In the genomic region with DNA sequence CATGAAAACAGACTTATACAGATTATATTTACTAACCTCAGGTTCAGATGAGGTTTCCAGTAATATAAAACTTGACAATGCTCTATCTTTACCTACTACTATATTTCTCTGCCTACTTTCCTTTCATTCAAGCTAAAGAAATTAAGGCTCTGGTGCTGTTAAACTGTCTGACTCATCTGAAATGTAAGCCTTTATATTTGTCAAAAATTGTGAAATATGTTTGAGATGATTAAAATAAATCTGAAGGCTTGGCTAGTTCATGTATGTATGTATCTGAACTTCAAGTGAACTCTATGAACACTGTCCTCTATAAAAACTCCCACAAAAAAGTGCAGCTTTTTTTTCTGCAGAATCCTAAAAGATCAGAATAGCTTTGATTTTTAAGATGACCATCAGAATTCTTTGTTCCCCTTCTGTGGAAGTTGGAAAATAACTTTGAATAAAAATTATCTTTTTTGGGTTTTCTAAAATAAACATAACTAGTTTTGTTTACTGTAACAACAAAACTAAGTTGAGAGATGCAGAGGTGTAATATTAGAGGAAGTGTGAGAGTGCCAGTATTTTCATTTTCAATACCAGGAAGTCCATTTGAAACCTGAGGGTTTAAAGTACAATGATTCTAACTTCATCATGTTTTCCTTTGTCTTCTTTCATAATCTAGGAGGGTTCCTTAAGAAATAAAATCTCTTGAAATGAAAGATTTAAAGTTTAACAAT, we compare ENCODE assay signal across 17 cellular contexts. TPM values are rescaled to one million over a fixed set of nuclear protein-coding genes. Genes with fewer than 3 reads are reported as not detected.
DNase-seq lines count a peak whose midpoint lies in the region; ATAC-seq lines count a peak whose summit lies in the region.
"Had no signal": no experiment of that assay in that cellular context is flagged by ENCODE, and none has a peak within 500 bp of the region (broad histone marks: within the 10 kb centered on the region; RNA-seq: fewer than 3 reads in every experiment).

No MANE protein-coding gene starts in this region.

- ATAC-seq in GM18498 (IDR thresholded peaks at IDR 0.05; ENCODE audit: unreplicated experiment), result peak; percentile 81
- peak; percentile 79 for ATAC-seq in GM21447 (IDR thresholded peaks at IDR 0.05; ENCODE audit: unreplicated experiment)
- peak; percentile 57 for ATAC-seq in HG03565 (IDR thresholded peaks at IDR 0.05; ENCODE audit: unreplicated experiment)
- ATAC-seq in GM19463 (IDR thresholded peaks at IDR 0.05; ENCODE audit: unreplicated experiment), result no peak
- ATAC-seq: left lobe of liver had no signal

- H3K27ac Mint-ChIP-seq in activated T-helper 1 cell treated with anti-CD3 and anti-CD28 coated beads, Interleukin-12 subunit alpha, Interleukin-12 subunit beta, Interleukin-2, Interleukin-4 antibody, amounts not matched to agents 30 ng/mL and 10 ng/mL and 1 ng/mL, durations not matched to agents 14 hours and 24 hours and 36 hours, result no peak overlapping the region
- H3K27ac Mint-ChIP-seq: activated CD4-positive, alpha-beta memory T cell treated with anti-CD3 and anti-CD28 coated beads for 36 hours; activated naive CD8-positive, alpha-beta T cell had no signal

- peaks cover 30% of the 10 kb centered on the region for H3K4me1 Mint-ChIP-seq in activated T-helper 1 cell treated with anti-CD3 and anti-CD28 coated beads, Interleukin-12 subunit alpha, Interleukin-12 subunit beta, Interleukin-2, Interleukin-4 antibody, amounts not matched to agents 30 ng/mL and 10 ng/mL and 1 ng/mL, durations not matched to agents 14 hours and 24 hours and 36 hours (ENCODE audit: low read depth)

- no peaks in the 10 kb centered on the region; the same call in 1 of the 2 replicates for H3K27me3 ChIP-seq in MG63

- H3K4me3 ChIP-seq in MG63, result no peak overlapping the region

- peaks cover 16% of the 10 kb centered on the region for H3K36me3 Mint-ChIP-seq in activated T-helper 1 cell treated with anti-CD3 and anti-CD28 coated beads, Interleukin-12 subunit alpha, Interleukin-12 subunit beta, Interleukin-2, Interleukin-4 antibody, amounts not matched to agents 30 ng/mL and 10 ng/mL and 1 ng/mL, durations not matched to agents 14 hours and 24 hours and 36 hours (ENCODE audit: low read depth)

- DNase-seq in epithelial cell of prostate (ENCODE audit: low read depth, low spot score) (no peak), head of caudate nucleus (no peak), MG63 (no peak)
- no peak for DNase-seq in activated T-helper 1 cell treated with anti-CD3 and anti-CD28 coated beads, Interleukin-12 subunit alpha, Interleukin-12 subunit beta, Interleukin-2, Interleukin-4 antibody, amounts not matched to agents 30 ng/mL and 10 ng/mL and 1 ng/mL, durations not matched to agents 14 hours and 24 hours and 36 hours (ENCODE audit: low spot score)
- DNase-seq: activated CD4-positive, alpha-beta memory T cell treated with anti-CD3 and anti-CD28 coated beads for 36 hours; NCI-H1048; NCI-H524 treated with DMSO at 0.1 percent for 48 hours; occipital lobe; stimulated activated CD4-positive, alpha-beta T cell treated with anti-CD3 and anti-CD28 coated beads, Interleukin-2, amount 100 ng/mL, for 24 hours; SW 1271 had no signal

- intact Hi-C loops in activated T-helper 1 cell treated with anti-CD3 and anti-CD28 coated beads, Interleukin-12 subunit alpha, Interleukin-12 subunit beta, Interleukin-2, Interleukin-4 antibody, amounts not matched to agents 30 ng/mL and 10 ng/mL and 1 ng/mL, durations not matched to agents 14 hours and 24 hours and 36 hours (cut with micrococcal nuclease), result loop anchor here (10.0 kb wide), 1 partner anchor 275 kb away; no protein-coding TSS in a partner anchor
- intact Hi-C loops in head of caudate nucleus (cut with DNase I), result no loop called here

- H3K4me3 Mint-ChIP-seq in activated T-helper 1 cell treated with anti-CD3 and anti-CD28 coated beads, Interleukin-12 subunit alpha, Interleukin-12 subunit beta, Interleukin-2, Interleukin-4 antibody, amounts not matched to agents 30 ng/mL and 10 ng/mL and 1 ng/mL, durations not matched to agents 14 hours and 24 hours and 36 hours, result no peak overlapping the region
- H3K4me3 Mint-ChIP-seq: activated CD4-positive, alpha-beta memory T cell treated with anti-CD3 and anti-CD28 coated beads for 36 hours; activated naive CD8-positive, alpha-beta T cell had no signal

- H3K9me3 ChIP-seq in MG63, result peaks cover 16% of the 10 kb centered on the region

- H3K9me3 Mint-ChIP-seq in activated T-helper 1 cell treated with anti-CD3 and anti-CD28 coated beads, Interleukin-12 subunit alpha, Interleukin-12 subunit beta, Interleukin-2, Interleukin-4 antibody, amounts not matched to agents 30 ng/mL and 10 ng/mL and 1 ng/mL, durations not matched to agents 14 hours and 24 hours and 36 hours, result peaks cover 31% of the 10 kb centered on the region

- H3K27ac ChIP-seq in epithelial cell of prostate, result peak overlapping the region; percentile 36

- H3K36me3 ChIP-seq in MG63, result no peaks in the 10 kb centered on the region

- H3K27me3 Mint-ChIP-seq in activated T-helper 1 cell treated with anti-CD3 and anti-CD28 coated beads, Interleukin-12 subunit alpha, Interleukin-12 subunit beta, Interleukin-2, Interleukin-4 antibody, amounts not matched to agents 30 ng/mL and 10 ng/mL and 1 ng/mL, durations not matched to agents 14 hours and 24 hours and 36 hours (ENCODE audit: insufficient read depth), result peaks cover 2% of the 10 kb centered on the region

RNA-seq across cellular contexts. Expression of gene ILDR1, which starts 42.2 kb away (rescaled TPM):
- total RNA-seq in activated T-helper 1 cell treated with anti-CD3 and anti-CD28 coated beads, Interleukin-12 subunit alpha, Interleukin-12 subunit beta, Interleukin-2, Interleukin-4 antibody, amounts not matched to agents 30 ng/mL and 10 ng/mL and 1 ng/mL, durations not matched to agents 14 hours and 24 hours and 36 hours, result 0.34 and 0.76 TPM in 2 replicates
- total RNA-seq in MG63 (2014; rRNA removed; shearing (Covaris generic); ENCODE audit: low replicate concordance), result not detected in 2 replicates
- total RNA-seq: fibroblast of villous mesenchyme, occipital lobe had no signal
